Comparison of ENCODE assay signal across 22 cellular contexts in genomic region chr9:98780059-98780749, GRCh38. TPM values are rescaled to one million over a fixed set of nuclear protein-coding genes. Genes with fewer than 3 reads are reported as not detected.
DNase-seq lines count a peak whose midpoint lies in the region; ATAC-seq, FAIRE-seq and TF ChIP-seq lines count a peak whose summit lies in the region.
"Had no signal": no experiment of that assay in that cellular context is flagged by ENCODE, and none has a peak within 500 bp of the region (broad histone marks: within the 10 kb centered on the region; RNA-seq: fewer than 3 reads in every experiment).

No MANE protein-coding gene starts in this region.

- no peaks in the 10 kb centered on the region for H3K9me3 ChIP-seq in endothelial cell of umbilical vein (replicated peaks; ENCODE audit: control insufficient read depth, insufficient read depth, low read length)
- H3K9me3 ChIP-seq: BLaER1 treated with 17β-estradiol and CSF1 and Interleukin-3, amounts not matched to agents 10 nM and 100 nM; MG63; Peyer's patch had no signal

- BruUV-seq in endothelial cell of umbilical vein (replicated peaks; lab: Mats Ljungman, UMichigan) = no TSS peak

- no peaks in the 10 kb centered on the region for H3K9me3 Mint-ChIP-seq in activated CD8-positive, alpha-beta memory T cell treated with anti-CD3 and anti-CD28 coated beads, Interleukin-2, amount 10 ng/mL, durations not matched to agents 7 days and 5 days (ENCODE audit: low read depth)
- H3K9me3 Mint-ChIP-seq: CD8-positive, alpha-beta T cell; H9; IgD-negative memory B cell had no signal

- POLR2A ChIA-PET in endothelial cell of umbilical vein (lab: Charles Lee) = no interaction called here

- no peak overlapping the region for H3K4me3 ChIP-seq in endothelial cell of umbilical vein (replicated peaks in 1 of 3; ENCODE audit: insufficient read depth in 1 of 3, low read depth in 1 of 3, low read length in 3 of 3)
- H3K4me3 ChIP-seq: BLaER1 treated with 17β-estradiol and CSF1 and Interleukin-3, amounts not matched to agents 10 nM and 100 nM; MG63; Peyer's patch had no signal

- H3K27me3 ChIP-seq in endothelial cell of umbilical vein (ENCODE audit: control insufficient read depth in 2 of 2, insufficient read depth in 2 of 2, low read length in 2 of 2) = no peaks in the 10 kb centered on the region
- H3K27me3 ChIP-seq: BLaER1 treated with 17β-estradiol and CSF1 and Interleukin-3, amounts not matched to agents 10 nM and 100 nM; MG63; Peyer's patch had no signal

- no peak for TF ChIP-seq POLR2A in endothelial cell of umbilical vein (IDR thresholded peaks at IDR 0.05; ENCODE audit: low read depth, low read length)

- H3K9me1 ChIP-seq in endothelial cell of umbilical vein (replicated peaks; ENCODE audit: control insufficient read depth, extremely low read depth, insufficient read depth, low read length) = no peaks in the 10 kb centered on the region

- H2AFZ ChIP-seq in endothelial cell of umbilical vein (ENCODE audit: low read depth, low read length) = no peak overlapping the region

- H3K79me2 ChIP-seq in endothelial cell of umbilical vein (ENCODE audit: control insufficient read depth, insufficient read depth, low read length) = no peaks in the 10 kb centered on the region

- CTCF ChIA-PET in activated CD8-positive, alpha-beta memory T cell treated with anti-CD3 and anti-CD28 coated beads, Interleukin-2, amount 10 ng/mL, durations not matched to agents 7 days and 5 days (lab: Charles Lee) = interaction anchor here (2.0 kb wide), 1 partner anchor 243 kb away, joined by 6 read pairs; no protein-coding TSS in a partner anchor
- CTCF ChIA-PET in endothelial cell of umbilical vein (lab: Charles Lee) = no interaction called here

- ATAC-seq in activated CD8-positive, alpha-beta memory T cell treated with anti-CD3 and anti-CD28 coated beads, Interleukin-2, amount 10 ng/mL, durations not matched to agents 7 days and 5 days = no peak
- ATAC-seq in GM21528 (IDR thresholded peaks at IDR 0.05; ENCODE audit: low FRiP score, unreplicated experiment) = no peak
- ATAC-seq: CD8-positive, alpha-beta T cell had no signal

- H3K36me3 Mint-ChIP-seq in activated CD8-positive, alpha-beta memory T cell treated with anti-CD3 and anti-CD28 coated beads, Interleukin-2, amount 10 ng/mL, durations not matched to agents 7 days and 5 days = no peaks in the 10 kb centered on the region

- peaks cover 0 to 2% of the 10 kb centered on the region in 2 experiments for H3K36me3 ChIP-seq in endothelial cell of umbilical vein (ENCODE audit: control insufficient read depth in 2 of 2, extremely low read depth in 1 of 2, insufficient read depth in 2 of 2, low read length in 2 of 2)

- intact Hi-C loops in endothelial cell of umbilical vein (cut with micrococcal nuclease) (no loop called here), posterior vena cava (cut with DNase I) (no loop called here)

- H3K9ac ChIP-seq in endothelial cell of umbilical vein (replicated peaks; ENCODE audit: extremely low read depth, insufficient read depth, low read length) = no peak overlapping the region
- H3K9ac ChIP-seq: BLaER1 treated with 17β-estradiol and CSF1 and Interleukin-3, amounts not matched to agents 10 nM and 100 nM had no signal

- TF ChIP-seq CTCF in endothelial cell of umbilical vein (IDR thresholded peaks at IDR 0.05; ENCODE audit: extremely low read depth in 1 of 2, insufficient read depth in 1 of 2, low read depth in 1 of 2, low read length in 2 of 2) = no peak

- H4K20me1 ChIP-seq in endothelial cell of umbilical vein (replicated peaks; ENCODE audit: control insufficient read depth, extremely low read depth, insufficient read depth, low read length) = no peaks in the 10 kb centered on the region

- peak; percentile 43 for FAIRE-seq in endothelial cell of umbilical vein (lab: Jason Lieb, UNC)

- H3K27ac Mint-ChIP-seq in activated CD8-positive, alpha-beta memory T cell treated with anti-CD3 and anti-CD28 coated beads, Interleukin-2, amount 10 ng/mL, durations not matched to agents 7 days and 5 days = no peak overlapping the region
- H3K27ac Mint-ChIP-seq: CD8-positive, alpha-beta T cell; H9; IgD-negative memory B cell had no signal

- H3K4me1 Mint-ChIP-seq in activated CD8-positive, alpha-beta memory T cell treated with anti-CD3 and anti-CD28 coated beads, Interleukin-2, amount 10 ng/mL, durations not matched to agents 7 days and 5 days = peaks cover 2% of the 10 kb centered on the region
- H3K4me1 Mint-ChIP-seq: H9 had no signal

- H3K4me1 ChIP-seq in endothelial cell of umbilical vein (ENCODE audit: control insufficient read depth, extremely low read depth, insufficient read depth, low read length) = peaks cover 10% of the 10 kb centered on the region
- H3K4me1 ChIP-seq: BLaER1 treated with 17β-estradiol and CSF1 and Interleukin-3, amounts not matched to agents 10 nM and 100 nM had no signal

- DNase-seq in activated CD8-positive, alpha-beta memory T cell treated with anti-CD3 and anti-CD28 coated beads, Interleukin-2, amount 10 ng/mL, durations not matched to agents 7 days and 5 days = peak; percentile 31
- DNase-seq in activated CD8-positive, alpha-beta memory T cell treated with anti-CD3 and anti-CD28 coated beads, Interleukin-2, amount 50 U/mL, for 48 hours = no peak
- DNase-seq in NCI-H510A (lab: John Stamatoyannopoulos, UW) = peak; percentile 42
- no peak for DNase-seq in endothelial cell of umbilical vein (ENCODE audit: low read depth, low spot score)
- peak; percentile 38 for DNase-seq in posterior vena cava (ENCODE audit: low spot score)
- no peak for DNase-seq in substantia nigra (lab: John Stamatoyannopoulos, UW)
- no peak for DNase-seq in AG08396 (ENCODE audit: low spot score)
- DNase-seq: CD8-positive, alpha-beta T cell; DMS79; H9; Kasumi-1; MG63; NCI-H1105 treated with DMSO at 0.1 percent for 48 hours; NCI-H1694; NCI-H2081 treated with DMSO at 0.1 percent for 48 hours; NCI-H2227 treated with DMSO at 0.1 percent for 48 hours; NCI-H526 treated with DMSO at 0.1 percent for 48 hours; Peyer's patch; SW 1271 had no signal

- H3K27ac ChIP-seq in endothelial cell of umbilical vein (ENCODE audit: insufficient read depth, low read depth, low read length) = no peak overlapping the region
- H3K27ac ChIP-seq in substantia nigra (ENCODE audit: low read depth, low read length, poor library complexity, severe bottlenecking) = no peak overlapping the region
- H3K27ac ChIP-seq: BLaER1 treated with 17β-estradiol and CSF1 and Interleukin-3, amounts not matched to agents 10 nM and 100 nM; Peyer's patch had no signal

- no peak overlapping the region for H3K4me2 ChIP-seq in endothelial cell of umbilical vein (ENCODE audit: insufficient read depth, low read length)
- H3K4me2 ChIP-seq: BLaER1 treated with 17β-estradiol and CSF1 and Interleukin-3, amounts not matched to agents 10 nM and 100 nM had no signal

- no peak overlapping the region for H3K4me3 Mint-ChIP-seq in activated CD8-positive, alpha-beta memory T cell treated with anti-CD3 and anti-CD28 coated beads, Interleukin-2, amount 10 ng/mL, durations not matched to agents 7 days and 5 days
- H3K4me3 Mint-ChIP-seq: CD8-positive, alpha-beta T cell; H9; IgD-negative memory B cell had no signal

- dilution Hi-C loops in endothelial cell of umbilical vein (cut with MboI; ENCODE audit: extremely low pct_ligation_motif_present, low sequenced_read_pairs) = no loop called here

- no peaks in the 10 kb centered on the region for H3K27me3 Mint-ChIP-seq in activated CD8-positive, alpha-beta memory T cell treated with anti-CD3 and anti-CD28 coated beads, Interleukin-2, amount 10 ng/mL, durations not matched to agents 7 days and 5 days
- H3K27me3 Mint-ChIP-seq: IgD-negative memory B cell had no signal

TF ChIP-seq in endothelial cell of umbilical vein, 7 proteins besides CTCF, POLR2A, EP300 and RAD21:
- TF ChIP-seq JUN (IDR thresholded peaks at IDR 0.05; ENCODE audit: borderline replicate concordance, insufficient read depth, insufficient read length, low read depth) (no peak), FOS (IDR thresholded peaks at IDR 0.05; ENCODE audit: borderline replicate concordance, insufficient read depth, low read length) (no peak), EZH2 (IDR thresholded peaks at IDR 0.05; ENCODE audit: borderline replicate concordance, low read depth, low read length, severe bottlenecking) (no peak), POLR2AphosphoS5 (IDR thresholded peaks at IDR 0.05; ENCODE audit: insufficient read depth, low read depth, low read length) (no peak), MYC (IDR thresholded peaks at IDR 0.05; ENCODE audit: low read depth, low read length) (no peak), GATA2 (IDR thresholded peaks at IDR 0.05; ENCODE audit: insufficient read depth, insufficient read length, low read depth, low read length) (no peak)
- TF ChIP-seq, protein P1, sequence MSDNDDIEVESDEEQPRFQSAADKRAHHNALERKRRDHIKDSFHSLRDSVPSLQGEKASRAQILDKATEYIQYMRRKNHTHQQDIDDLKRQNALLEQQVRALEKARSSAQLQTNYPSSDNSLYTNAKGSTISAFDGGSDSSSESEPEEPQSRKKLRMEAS (IDR thresholded peaks at IDR 0.05; ENCODE audit: insufficient read depth, insufficient read length) = no peak

RNA-seq across cellular contexts. Expression of gene ANKS6, which starts 16.2 kb away (rescaled TPM):
- total RNA-seq in activated CD8-positive, alpha-beta memory T cell treated with anti-CD3 and anti-CD28 coated beads, Interleukin-2, amount 10 ng/mL, durations not matched to agents 7 days and 5 days = 1 to 10 TPM; 6.5 to 9.2 TPM
- 18.6 and 22.3 TPM in 2 replicates for total RNA-seq in endothelial cell of umbilical vein
- 15.5 TPM in 2 replicates for polyA plus RNA-seq in endothelial cell of umbilical vein
- 17.7 and 21.0 TPM in 2 replicates for polyA plus RNA-seq in endothelial cell of umbilical vein (2011; cell fraction: cytosol; rRNA removed)
- 43.7 and 53.6 TPM in 2 replicates for polyA plus RNA-seq in endothelial cell of umbilical vein (2011; cell fraction: nucleus; rRNA removed)
- polyA plus RNA-seq in endothelial cell of umbilical vein (2012) = 23.5 and 24.0 TPM in 2 replicates
- 10.6 and 13.5 TPM in 2 replicates for polyA minus RNA-seq in endothelial cell of umbilical vein
- 11.3 TPM for polyA minus RNA-seq in endothelial cell of umbilical vein (2011; cell fraction: cytosol; rRNA and poly(A)+ RNA removed)
- 11.4 and 12.8 TPM in 2 replicates for polyA minus RNA-seq in endothelial cell of umbilical vein (2011; cell fraction: nucleus; rRNA and poly(A)+ RNA removed)
- total RNA-seq in posterior vena cava = 10 to 100 TPM; 15.5 to 18.6 TPM

RNA-seq across cellular contexts. Expression of gene GALNT12, which starts 27.3 kb away (rescaled TPM):
- 1 to 10 TPM; 3.5 to 9.9 TPM for total RNA-seq in activated CD8-positive, alpha-beta memory T cell treated with anti-CD3 and anti-CD28 coated beads, Interleukin-2, amount 10 ng/mL, durations not matched to agents 7 days and 5 days
- total RNA-seq in endothelial cell of umbilical vein (0.42 and 0.44 TPM in 2 replicates), posterior vena cava (10 to 100 TPM; 16.1 to 17.6 TPM)
- 0.21 and 0.26 TPM in 2 replicates for polyA plus RNA-seq in endothelial cell of umbilical vein
- 0.41 and 0.44 TPM in 2 replicates for polyA plus RNA-seq in endothelial cell of umbilical vein (2011; cell fraction: cytosol; rRNA removed)
- 0.50 and 0.58 TPM in 2 replicates for polyA plus RNA-seq in endothelial cell of umbilical vein (2011; cell fraction: nucleus; rRNA removed)
- polyA plus RNA-seq in endothelial cell of umbilical vein (2012) = 0.89 and 2.6 TPM in 2 replicates
- 0.70 and 0.92 TPM in 2 replicates for polyA minus RNA-seq in endothelial cell of umbilical vein
- polyA minus RNA-seq in endothelial cell of umbilical vein (2011; cell fraction: cytosol; rRNA and poly(A)+ RNA removed) = not detected
- polyA minus RNA-seq in endothelial cell of umbilical vein (2011; cell fraction: nucleus; rRNA and poly(A)+ RNA removed) = not detected in 2 replicates

Comparison
In these comparisons a context has a peak if more than half of its experiments do, and no peak if none do; other contexts are left out.
1. DNase-seq: peak in activated CD8-positive, alpha-beta memory T cell treated with anti-CD3 and anti-CD28 coated beads, Interleukin-2, amount 10 ng/mL, durations not matched to agents 7 days and 5 days (single experiment), NCI-H510A (single experiment) and posterior vena cava (single experiment); none in activated CD8-positive, alpha-beta memory T cell treated with anti-CD3 and anti-CD28 coated beads, Interleukin-2, amount 50 U/mL, for 48 hours (single experiment), endothelial cell of umbilical vein (single experiment), substantia nigra (0 of 49) and AG08396 (single experiment).